In genomic region chr3:31468433-31468832, GRCh38 we compare ENCODE assay signal across 3 cellular contexts.
"Had no signal": no experiment of that assay in that cellular context is flagged by ENCODE, and none has a peak within 500 bp of the region (broad histone marks: within the 10 kb centered on the region; RNA-seq: fewer than 3 reads in every experiment).

No MANE protein-coding gene starts in this region.

- H3K4me3 ChIP-seq: GM12878 had no signal

- ATAC-seq: GM12878 had no signal

- DNase-seq: GDM1, GF-D8 had no signal
